In the genomic region with DNA sequence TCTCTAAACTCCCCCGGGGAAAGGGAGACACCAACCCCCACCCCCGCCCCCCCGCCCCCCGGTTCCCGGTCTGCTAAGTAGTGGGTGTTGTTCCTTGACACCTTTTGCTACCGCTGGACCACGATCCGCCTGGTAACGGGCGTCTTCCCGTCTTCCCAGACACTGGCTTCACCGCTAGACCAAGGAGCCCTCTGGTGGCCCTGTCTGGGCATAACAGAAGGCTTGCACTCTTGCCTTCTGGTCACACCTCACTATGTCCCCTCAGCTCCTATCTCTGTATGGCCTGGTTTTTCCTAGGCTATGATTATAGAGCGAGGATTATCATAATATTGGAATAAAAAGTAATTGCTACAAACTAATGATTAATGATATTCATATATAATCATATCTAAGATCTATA, we compare ENCODE assay signal across 1 cellular context.
TF ChIP-seq lines count a peak whose summit lies in the region.

No MANE protein-coding gene starts in this region.

TF ChIP-seq in GM12878, 131 proteins besides CTCF, POLR2A, EP300 and RAD21:
- TF ChIP-seq, protein P1, sequence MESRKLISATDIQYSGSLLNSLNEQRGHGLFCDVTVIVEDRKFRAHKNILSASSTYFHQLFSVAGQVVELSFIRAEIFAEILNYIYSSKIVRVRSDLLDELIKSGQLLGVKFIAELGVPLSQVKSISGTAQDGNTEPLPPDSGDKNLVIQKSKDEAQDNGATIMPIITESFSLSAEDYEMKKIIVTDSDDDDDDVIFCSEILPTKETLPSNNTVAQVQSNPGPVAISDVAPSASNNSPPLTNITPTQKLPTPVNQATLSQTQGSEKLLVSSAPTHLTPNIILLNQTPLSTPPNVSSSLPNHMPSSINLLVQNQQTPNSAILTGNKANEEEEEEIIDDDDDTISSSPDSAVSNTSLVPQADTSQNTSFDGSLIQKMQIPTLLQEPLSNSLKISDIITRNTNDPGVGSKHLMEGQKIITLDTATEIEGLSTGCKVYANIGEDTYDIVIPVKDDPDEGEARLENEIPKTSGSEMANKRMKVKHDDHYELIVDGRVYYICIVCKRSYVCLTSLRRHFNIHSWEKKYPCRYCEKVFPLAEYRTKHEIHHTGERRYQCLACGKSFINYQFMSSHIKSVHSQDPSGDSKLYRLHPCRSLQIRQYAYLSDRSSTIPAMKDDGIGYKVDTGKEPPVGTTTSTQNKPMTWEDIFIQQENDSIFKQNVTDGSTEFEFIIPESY (IDR thresholded peaks at IDR 0.05), result peak; percentile 80; the same call in 1 of the 2 replicates
- peak; percentile 13; the same call in 1 of the 2 replicates for TF ChIP-seq SMC3 (IDR thresholded peaks at IDR 0.05; ENCODE audit: borderline replicate concordance, low read length)
